ENCODE assay signal across 10 cellular contexts in genomic region chr3:136171097-136171542, GRCh38. TPM values are rescaled to one million over a fixed set of nuclear protein-coding genes. Genes with fewer than 3 reads are reported as not detected.
A peak's percentile ranks its signal among the peaks of the same experiment; 100 is the strongest.
DNase-seq lines count a peak whose midpoint lies in the region; ATAC-seq and TF ChIP-seq lines count a peak whose summit lies in the region.
"Had no signal": no experiment of that assay in that cellular context is flagged by ENCODE, and none has a peak within 500 bp of the region (broad histone marks: within the 10 kb centered on the region; RNA-seq: fewer than 3 reads in every experiment).

No MANE protein-coding gene starts in this region.

- H2BK15ac ChIP-seq in mesenchymal stem cell (ENCODE audit: low read depth, poor library complexity, severe bottlenecking): no peak overlapping the region

- peaks cover 8% of the 10 kb centered on the region for H3F3A ChIP-seq in neural progenitor cell (ENCODE audit: low read depth)

- H2AFZ ChIP-seq in mesenchymal stem cell (ENCODE audit: low read depth, low read length) (no peak overlapping the region), neural progenitor cell (replicated peaks) (no peak overlapping the region)

- peaks cover 100% of the 10 kb centered on the region for H3K79me2 ChIP-seq in neural progenitor cell (ENCODE audit: low read depth)

- H4K91ac ChIP-seq in mesenchymal stem cell (ENCODE audit: low read length): no peak overlapping the region

- no peak for ATAC-seq in CD4-positive, CD25-positive, alpha-beta regulatory T cell (ENCODE audit: low read depth in 2 of 2)
- peak; percentile 87 to 93 for ATAC-seq in activated T-cell treated with anti-CD3 and anti-CD28 coated beads, Interleukin-2, amount 50 U/mL, for 72 hours (replicated peaks in 1 of 2)
- ATAC-seq in GM19023 (IDR thresholded peaks at IDR 0.05; ENCODE audit: unreplicated experiment): no peak
- ATAC-seq: sciatic nerve; stimulated activated memory B cell treated with anti-CD40 and anti-IgM and Interleukin-4, amounts not matched to agents 10 μg/mL and 1 μg/mL and 100 μg/mL, for 72 hours had no signal

- no peak overlapping the region for H2AK5ac ChIP-seq in mesenchymal stem cell (ENCODE audit: low read length, severe bottlenecking)

- H2BK12ac ChIP-seq in mesenchymal stem cell (ENCODE audit: low read length in 2 of 2): no peak overlapping the region

- no peak overlapping the region for H2BK120ac ChIP-seq in mesenchymal stem cell (ENCODE audit: low read depth, low read length)

- peak overlapping the region; percentile 37 for H3K4me3 ChIP-seq in CD4-positive, CD25-positive, alpha-beta regulatory T cell (ENCODE audit: low read depth, low read length)
- no peak overlapping the region for H3K4me3 ChIP-seq in mesenchymal stem cell (ENCODE audit: insufficient read depth in 1 of 2, low read depth in 1 of 2, low read length in 2 of 2)
- no peak overlapping the region for H3K4me3 ChIP-seq in neural progenitor cell

- peaks cover 96% of the 10 kb centered on the region for H4K20me1 ChIP-seq in neural progenitor cell (ENCODE audit: low read depth)

- H3K9me3 Mint-ChIP-seq in CD4-positive, CD25-positive, alpha-beta regulatory T cell: no peaks in the 10 kb centered on the region
- no peaks in the 10 kb centered on the region for H3K9me3 Mint-ChIP-seq in activated T-cell treated with anti-CD3 and anti-CD28 coated beads, Interleukin-2, amount 50 U/mL, for 72 hours
- peaks cover 15% of the 10 kb centered on the region for H3K9me3 Mint-ChIP-seq in neural progenitor cell
- H3K9me3 Mint-ChIP-seq: stimulated activated memory B cell treated with anti-CD40 and anti-IgM and Interleukin-4, amounts not matched to agents 10 μg/mL and 1 μg/mL and 100 μg/mL, for 72 hours had no signal

- peak overlapping the region; percentile 0 to 78 (median 15) for H3K27ac Mint-ChIP-seq in CD4-positive, CD25-positive, alpha-beta regulatory T cell
- H3K27ac Mint-ChIP-seq in activated T-cell treated with anti-CD3 and anti-CD28 coated beads, Interleukin-2, amount 50 U/mL, for 72 hours: no peak overlapping the region
- no peak overlapping the region for H3K27ac Mint-ChIP-seq in neural progenitor cell
- H3K27ac Mint-ChIP-seq: stimulated activated memory B cell treated with anti-CD40 and anti-IgM and Interleukin-4, amounts not matched to agents 10 μg/mL and 1 μg/mL and 100 μg/mL, for 72 hours had no signal

- H3K36me3 ChIP-seq in CD4-positive, CD25-positive, alpha-beta regulatory T cell (ENCODE audit: control insufficient read depth, insufficient read depth, low read length): no peaks in the 10 kb centered on the region
- H3K36me3 ChIP-seq in mesenchymal stem cell (ENCODE audit: control insufficient read depth in 1 of 2, insufficient read depth in 2 of 2, low read depth in 1 of 2, low read length in 2 of 2) (no peaks in the 10 kb centered on the region), neural progenitor cell (no peaks in the 10 kb centered on the region)

- no peak overlapping the region for H3K23ac ChIP-seq in mesenchymal stem cell (ENCODE audit: low read length in 2 of 2)

- no peaks in the 10 kb centered on the region for H3K27me3 Mint-ChIP-seq in CD4-positive, CD25-positive, alpha-beta regulatory T cell
- no peaks in the 10 kb centered on the region for H3K27me3 Mint-ChIP-seq in activated T-cell treated with anti-CD3 and anti-CD28 coated beads, Interleukin-2, amount 50 U/mL, for 72 hours (ENCODE audit: low read depth)
- H3K27me3 Mint-ChIP-seq in neural progenitor cell (ENCODE audit: insufficient read depth, low read depth): no peaks in the 10 kb centered on the region
- H3K27me3 Mint-ChIP-seq: stimulated activated memory B cell treated with anti-CD40 and anti-IgM and Interleukin-4, amounts not matched to agents 10 μg/mL and 1 μg/mL and 100 μg/mL, for 72 hours had no signal

- no peak overlapping the region for H2BK5ac ChIP-seq in mesenchymal stem cell (ENCODE audit: low read depth, low read length, poor library complexity, severe bottlenecking)

- no peak overlapping the region for H3K14ac ChIP-seq in mesenchymal stem cell (ENCODE audit: low read length in 2 of 2)

- H3K4ac ChIP-seq in mesenchymal stem cell (ENCODE audit: low read depth in 1 of 2, low read length in 2 of 2): no peak overlapping the region

- no peaks in the 10 kb centered on the region for H3K9me3 ChIP-seq in CD4-positive, CD25-positive, alpha-beta regulatory T cell (ENCODE audit: control insufficient read depth in 2 of 2, low read length in 2 of 2)
- H3K9me3 ChIP-seq in mesenchymal stem cell (ENCODE audit: control insufficient read depth, low read length): no peaks in the 10 kb centered on the region
- no peaks in the 10 kb centered on the region for H3K9me3 ChIP-seq in neural progenitor cell (ENCODE audit: low read depth)

- peaks cover 52% of the 10 kb centered on the region for H3K4me1 ChIP-seq in CD4-positive, CD25-positive, alpha-beta regulatory T cell (ENCODE audit: control insufficient read depth, insufficient read depth, low read length, poor library complexity, severe bottlenecking)
- peaks cover 2% of the 10 kb centered on the region for H3K4me1 ChIP-seq in mesenchymal stem cell (ENCODE audit: control insufficient read depth, insufficient read depth, low read depth, low read length)
- peaks cover 8% of the 10 kb centered on the region for H3K4me1 ChIP-seq in neural progenitor cell

- WGBS in mesenchymal stem cell: no CpG with 5 or more reads among the region's 1 CpG

- no peak for DNase-seq in CD4-positive, CD25-positive, alpha-beta regulatory T cell
- DNase-seq in HCEC 1CT: peak; percentile 34
- DNase-seq in activated T-cell treated with anti-CD3 and anti-CD28 coated beads, Interleukin-2, amount 50 U/mL, for 72 hours: peak in 1 of 2 donors; percentile 13
- DNase-seq in mesenchymal stem cell: no peak
- DNase-seq in neural progenitor cell (ENCODE audit: low spot score): no peak
- DNase-seq in CD1c-positive myeloid dendritic cell (ENCODE audit: extremely low spot score): no peak
- DNase-seq in GM10266 (ENCODE audit: extremely low spot score): no peak

- H4K8ac ChIP-seq in mesenchymal stem cell (ENCODE audit: low read length): no peak overlapping the region

- H3K4me2 ChIP-seq in mesenchymal stem cell (ENCODE audit: low read length, poor library complexity, severe bottlenecking) (no peak overlapping the region), neural progenitor cell (no peak overlapping the region)

- peaks cover 27 to 50% (median 43%) of the 10 kb centered on the region in 4 donors for H3K4me1 Mint-ChIP-seq in CD4-positive, CD25-positive, alpha-beta regulatory T cell
- H3K4me1 Mint-ChIP-seq in activated T-cell treated with anti-CD3 and anti-CD28 coated beads, Interleukin-2, amount 50 U/mL, for 72 hours (ENCODE audit: low read depth): peaks cover 33% of the 10 kb centered on the region
- peaks cover 2% of the 10 kb centered on the region for H3K4me1 Mint-ChIP-seq in neural progenitor cell

- peak overlapping the region; percentile 29 for H3K9ac ChIP-seq in mesenchymal stem cell (ENCODE audit: low read length)
- H3K9ac ChIP-seq in neural progenitor cell: no peak overlapping the region

- H3K79me1 ChIP-seq in mesenchymal stem cell (replicated peaks; ENCODE audit: low read length, poor library complexity, severe bottlenecking): no peaks in the 10 kb centered on the region

- no peak overlapping the region for H3K18ac ChIP-seq in mesenchymal stem cell (ENCODE audit: low read depth in 1 of 2, low read length in 2 of 2)

- peak overlapping the region in 2 of 4 donors; percentile 50 to 73 for H3K4me3 Mint-ChIP-seq in CD4-positive, CD25-positive, alpha-beta regulatory T cell
- H3K4me3 Mint-ChIP-seq in activated T-cell treated with anti-CD3 and anti-CD28 coated beads, Interleukin-2, amount 50 U/mL, for 72 hours: no peak overlapping the region
- no peak overlapping the region for H3K4me3 Mint-ChIP-seq in neural progenitor cell
- H3K4me3 Mint-ChIP-seq: stimulated activated memory B cell treated with anti-CD40 and anti-IgM and Interleukin-4, amounts not matched to agents 10 μg/mL and 1 μg/mL and 100 μg/mL, for 72 hours had no signal

- H3K36me3 Mint-ChIP-seq in CD4-positive, CD25-positive, alpha-beta regulatory T cell: peaks cover 8% of the 10 kb centered on the region
- peaks cover 0 to 2% of the 10 kb centered on the region in 2 donors for H3K36me3 Mint-ChIP-seq in activated T-cell treated with anti-CD3 and anti-CD28 coated beads, Interleukin-2, amount 50 U/mL, for 72 hours (ENCODE audit: insufficient read depth in 2 of 2)
- peaks cover 19% of the 10 kb centered on the region for H3K36me3 Mint-ChIP-seq in neural progenitor cell

- TF ChIP-seq CTCF in neural progenitor cell (IDR thresholded peaks at IDR 0.05) (no peak), GM10266 (IDR thresholded peaks at IDR 0.05; ENCODE audit: control insufficient read depth, insufficient read depth, low read depth, missing control alignments) (no peak)

- no peaks in the 10 kb centered on the region for H3K27me3 ChIP-seq in CD4-positive, CD25-positive, alpha-beta regulatory T cell (ENCODE audit: control insufficient read depth, insufficient read depth, low read length)
- no peaks in the 10 kb centered on the region for H3K27me3 ChIP-seq in mesenchymal stem cell (ENCODE audit: control insufficient read depth in 1 of 2, insufficient read depth in 1 of 2, low read length in 2 of 2)
- no peaks in the 10 kb centered on the region for H3K27me3 ChIP-seq in neural progenitor cell

- H3K27ac ChIP-seq in CD4-positive, CD25-positive, alpha-beta regulatory T cell (ENCODE audit: insufficient read depth, low read length, poor library complexity, severe bottlenecking): no peak overlapping the region
- H3K27ac ChIP-seq in mesenchymal stem cell (ENCODE audit: low read length, poor library complexity, severe bottlenecking): peak overlapping the region; percentile 0
- no peak overlapping the region for H3K27ac ChIP-seq in neural progenitor cell

RNA-seq across cellular contexts. Expression of gene MSL2, which starts 25.0 kb away (rescaled TPM):
- 146 TPM for total RNA-seq in CD4-positive, CD25-positive, alpha-beta regulatory T cell
- polyA plus RNA-seq in CD4-positive, CD25-positive, alpha-beta regulatory T cell: 10 to 100 TPM; 31.2 to 52.1 (median 35.4) TPM
- total RNA-seq in activated T-cell treated with anti-CD3 and anti-CD28 coated beads, Interleukin-2, amount 50 U/mL, for 72 hours: 10 to 100 TPM; 71.0 to 71.6 TPM
- polyA plus RNA-seq in mesenchymal stem cell (2013, experiment 1 of 2): 10.3 TPM
- polyA plus RNA-seq in mesenchymal stem cell (2013, experiment 2 of 2): 9.6 TPM
- total RNA-seq in neural progenitor cell (ENCODE audit: low replicate concordance): 40.8 and 52.9 TPM in 2 replicates

Comparison
In these comparisons a context has a peak if more than half of its experiments do, and no peak if none do; other contexts are left out.
1. ATAC-seq: peak in activated T-cell treated with anti-CD3 and anti-CD28 coated beads, Interleukin-2, amount 50 U/mL, for 72 hours (2 of 2); none in CD4-positive, CD25-positive, alpha-beta regulatory T cell (0 of 2) and GM19023 (single experiment).
2. H3K27ac Mint-ChIP-seq: peak in CD4-positive, CD25-positive, alpha-beta regulatory T cell (3 of 3); none in activated T-cell treated with anti-CD3 and anti-CD28 coated beads, Interleukin-2, amount 50 U/mL, for 72 hours (single experiment) and neural progenitor cell (single experiment).